Comparison of ENCODE assay signal across 23 cellular contexts in genomic region chr2:180443896-180444295, GRCh38.
A peak's percentile ranks its signal among the peaks of the same experiment; 100 is the strongest.
DNase-seq lines count a peak whose midpoint lies in the region; ATAC-seq and TF ChIP-seq lines count a peak whose summit lies in the region.
"Had no signal": no experiment of that assay in that cellular context is flagged by ENCODE, and none has a peak within 500 bp of the region (broad histone marks: within the 10 kb centered on the region; RNA-seq: fewer than 3 reads in every experiment).

No MANE protein-coding gene starts in this region.

- H3K4me3 ChIP-seq in fibroblast of mammary gland (ENCODE audit: control insufficient read depth, low read depth, low read length) = no peak overlapping the region
- H3K4me3 ChIP-seq: colonic mucosa, HAP-1, tibial nerve had no signal

- H3K36me3 Mint-ChIP-seq in activated T-cell treated with anti-CD3 and anti-CD28 coated beads, Interleukin-2, amount 50 U/mL, for 24 hours (ENCODE audit: low read depth) = no peaks in the 10 kb centered on the region
- H3K36me3 Mint-ChIP-seq: CD8-positive, alpha-beta memory T cell had no signal

- ATAC-seq in GM21825 (IDR thresholded peaks at IDR 0.05; ENCODE audit: unreplicated experiment) (no peak), left lobe of liver (no peak)
- ATAC-seq: right cardiac atrium had no signal

- H3K4me3 Mint-ChIP-seq in activated T-cell treated with anti-CD3 and anti-CD28 coated beads, Interleukin-2, amount 50 U/mL, for 24 hours = no peak overlapping the region
- H3K4me3 Mint-ChIP-seq: activated CD4-positive, alpha-beta memory T cell treated with anti-CD3 and anti-CD28 coated beads, Interleukin-2, amount 10 ng/mL, durations not matched to agents 7 days and 5 days; CD8-positive, alpha-beta memory T cell; stimulated activated naive B cell treated with anti-CD40 and anti-IgM and Interleukin-4, amounts not matched to agents 10 μg/mL and 1 μg/mL and 100 μg/mL, for 72 hours had no signal

- no peak for TF ChIP-seq CTCF in fibroblast of mammary gland (conservative IDR thresholded peaks at IDR 0.05; ENCODE audit: control insufficient read depth, insufficient read depth, low read depth, low read length)

- no peaks in the 10 kb centered on the region for H3K9me3 Mint-ChIP-seq in activated T-cell treated with anti-CD3 and anti-CD28 coated beads, Interleukin-2, amount 50 U/mL, for 24 hours
- H3K9me3 Mint-ChIP-seq: activated CD4-positive, alpha-beta memory T cell treated with anti-CD3 and anti-CD28 coated beads, Interleukin-2, amount 10 ng/mL, durations not matched to agents 7 days and 5 days had no signal

- DNase-seq in AG08395 (ENCODE audit: low spot score) = peak; percentile 3
- DNase-seq in HS-5 (ENCODE audit: low read depth) = peak; percentile 2
- peak; percentile 46 for DNase-seq in SIG-M5 treated with dmso at 0.1 percent for 504 hours (lab: John Stamatoyannopoulos, UW; ENCODE audit: unreplicated experiment)
- DNase-seq in fibroblast of mammary gland (ENCODE audit: low read depth) = peak; percentile 57
- DNase-seq in GF-D8 (lab: John Stamatoyannopoulos, UW) = no peak
- no peak for DNase-seq in left lobe of liver (ENCODE audit: low spot score)
- no peak for DNase-seq in activated T-cell treated with anti-CD3 and anti-CD28 coated beads, Interleukin-2, amount 50 U/mL, for 24 hours
- DNase-seq: activated CD4-positive, alpha-beta memory T cell treated with anti-CD3 and anti-CD28 coated beads, Interleukin-2, amount 10 ng/mL, durations not matched to agents 7 days and 5 days; activated naive CD4-positive, alpha-beta T cell treated with anti-CD3 and anti-CD28 coated beads, Interleukin-2, amount 50 U/mL, for 16 hours; activated T-cell treated with anti-CD3 and anti-CD28 coated beads, Interleukin-2, amount 50 U/mL, for 48 hours; CD8-positive, alpha-beta memory T cell; colonic mucosa; DND-41; Karpas-422; NCI-H1436 treated with DMSO at 0.1 percent for 48 hours; NCI-H2171 treated with DMSO at 0.1 percent for 48 hours; occipital lobe; right cardiac atrium; stimulated activated naive B cell treated with anti-CD40 and anti-IgM and Interleukin-4, amounts not matched to agents 10 μg/mL and 1 μg/mL and 100 μg/mL, for 72 hours; SW 1271 had no signal

- H3K27me3 Mint-ChIP-seq in activated T-cell treated with anti-CD3 and anti-CD28 coated beads, Interleukin-2, amount 50 U/mL, for 24 hours = no peaks in the 10 kb centered on the region
- H3K27me3 Mint-ChIP-seq: activated CD4-positive, alpha-beta memory T cell treated with anti-CD3 and anti-CD28 coated beads, Interleukin-2, amount 10 ng/mL, durations not matched to agents 7 days and 5 days; CD8-positive, alpha-beta memory T cell; stimulated activated naive B cell treated with anti-CD40 and anti-IgM and Interleukin-4, amounts not matched to agents 10 μg/mL and 1 μg/mL and 100 μg/mL, for 72 hours had no signal

- H3K4me1 Mint-ChIP-seq in activated T-cell treated with anti-CD3 and anti-CD28 coated beads, Interleukin-2, amount 50 U/mL, for 24 hours (ENCODE audit: low read depth) = no peaks in the 10 kb centered on the region
- H3K4me1 Mint-ChIP-seq: activated CD4-positive, alpha-beta memory T cell treated with anti-CD3 and anti-CD28 coated beads, Interleukin-2, amount 10 ng/mL, durations not matched to agents 7 days and 5 days; CD8-positive, alpha-beta memory T cell; stimulated activated naive B cell treated with anti-CD40 and anti-IgM and Interleukin-4, amounts not matched to agents 10 μg/mL and 1 μg/mL and 100 μg/mL, for 72 hours had no signal

- no peak overlapping the region for H3K27ac Mint-ChIP-seq in activated T-cell treated with anti-CD3 and anti-CD28 coated beads, Interleukin-2, amount 50 U/mL, for 24 hours
- H3K27ac Mint-ChIP-seq: activated CD4-positive, alpha-beta memory T cell treated with anti-CD3 and anti-CD28 coated beads, Interleukin-2, amount 10 ng/mL, durations not matched to agents 7 days and 5 days; stimulated activated naive B cell treated with anti-CD40 and anti-IgM and Interleukin-4, amounts not matched to agents 10 μg/mL and 1 μg/mL and 100 μg/mL, for 72 hours had no signal

Comparison
In these comparisons a context has a peak if more than half of its experiments do, and no peak if none do; other contexts are left out.
1. DNase-seq: peak in AG08395 (single experiment), HS-5 (single experiment), SIG-M5 treated with dmso at 0.1 percent for 504 hours (single experiment) and fibroblast of mammary gland (single experiment); none in GF-D8 (single experiment), left lobe of liver (single experiment) and activated T-cell treated with anti-CD3 and anti-CD28 coated beads, Interleukin-2, amount 50 U/mL, for 24 hours (single experiment).